In genomic region chr16:16890964-16891363, GRCh38 we compare ENCODE assay signal across 21 cellular contexts.
"Had no signal": no experiment of that assay in that cellular context is flagged by ENCODE, and none has a peak within 500 bp of the region (broad histone marks: within the 10 kb centered on the region; RNA-seq: fewer than 3 reads in every experiment).

No MANE protein-coding gene starts in this region.

- DNase-seq: activated CD4-positive, alpha-beta memory T cell treated with anti-CD3 and anti-CD28 coated beads, Interleukin-2, amount 10 ng/mL, durations not matched to agents 7 days and 5 days; activated CD4-positive, alpha-beta T cell treated with anti-CD3 and anti-CD28 coated beads for 4 hours; activated CD4-positive, CD25-positive, alpha-beta regulatory T cell; activated effector memory CD4-positive, alpha-beta T cell treated with anti-CD3 and anti-CD28 coated beads, Interleukin-2, amount 50 U/mL, for 16 hours; activated naive CD4-positive, alpha-beta T cell treated with anti-CD3 and anti-CD28 coated beads, Interleukin-2, amount 50 U/mL, for 16 hours; activated naive CD8-positive, alpha-beta T cell treated with anti-CD3 and anti-CD28 coated beads, Interleukin-2, amount 50 U/mL, for 24 hours; activated T-cell treated with anti-CD3 and anti-CD28 coated beads for 4 hours; cortex of kidney; foreskin fibroblast; lower lobe of right lung; naive thymus-derived CD8-positive, alpha-beta T cell; pancreas; psoas muscle; stimulated activated CD4-positive, alpha-beta T cell treated with anti-CD3 and anti-CD28 coated beads, Interleukin-4, amount 100 ng/mL, for 24 hours; stimulated activated naive CD4-positive, alpha-beta T cell treated with Interleukin-2 at 50 U/mL for 16 hours; T-helper 17 cell; upper lobe of left lung had no signal

- H3K4me1 ChIP-seq: lower lobe of right lung, pancreas, psoas muscle, right atrium auricular region, upper lobe of left lung had no signal

- FAIRE-seq: endometrium, pancreas had no signal

- H3K27ac ChIP-seq: cardiac muscle cell, lower lobe of right lung, pancreas, psoas muscle, right atrium auricular region, upper lobe of left lung had no signal

- H3K27me3 ChIP-seq: cardiac muscle cell, pancreas, right atrium auricular region, upper lobe of left lung had no signal

- H3K27ac Mint-ChIP-seq: activated CD4-positive, alpha-beta memory T cell treated with anti-CD3 and anti-CD28 coated beads, Interleukin-2, amount 10 ng/mL, durations not matched to agents 7 days and 5 days; activated naive CD8-positive, alpha-beta T cell treated with anti-CD3 and anti-CD28 coated beads, Interleukin-2, amount 50 U/mL, for 24 hours; T-helper 17 cell had no signal

- H3K36me3 ChIP-seq: cardiac muscle cell, lower lobe of right lung, pancreas, right atrium auricular region, upper lobe of left lung had no signal

- H3K9me3 ChIP-seq: lower lobe of right lung, pancreas, psoas muscle, right atrium auricular region, upper lobe of left lung had no signal

- H3K36me3 Mint-ChIP-seq: naive thymus-derived CD8-positive, alpha-beta T cell had no signal

- H3K4me3 Mint-ChIP-seq: activated CD4-positive, alpha-beta memory T cell treated with anti-CD3 and anti-CD28 coated beads, Interleukin-2, amount 10 ng/mL, durations not matched to agents 7 days and 5 days; activated naive CD8-positive, alpha-beta T cell treated with anti-CD3 and anti-CD28 coated beads, Interleukin-2, amount 50 U/mL, for 24 hours; naive thymus-derived CD8-positive, alpha-beta T cell; T-helper 17 cell had no signal

- H3K4me3 ChIP-seq: cardiac muscle cell, lower lobe of right lung, pancreas, psoas muscle, right atrium auricular region, upper lobe of left lung had no signal

- H3K9me3 Mint-ChIP-seq: activated CD4-positive, alpha-beta memory T cell treated with anti-CD3 and anti-CD28 coated beads, Interleukin-2, amount 10 ng/mL, durations not matched to agents 7 days and 5 days; activated naive CD8-positive, alpha-beta T cell treated with anti-CD3 and anti-CD28 coated beads, Interleukin-2, amount 50 U/mL, for 24 hours; naive thymus-derived CD8-positive, alpha-beta T cell had no signal

- H3K4me1 Mint-ChIP-seq: activated CD4-positive, alpha-beta memory T cell treated with anti-CD3 and anti-CD28 coated beads, Interleukin-2, amount 10 ng/mL, durations not matched to agents 7 days and 5 days; activated naive CD8-positive, alpha-beta T cell treated with anti-CD3 and anti-CD28 coated beads, Interleukin-2, amount 50 U/mL, for 24 hours; naive thymus-derived CD8-positive, alpha-beta T cell; T-helper 17 cell had no signal

- H3K27me3 Mint-ChIP-seq: activated CD4-positive, alpha-beta memory T cell treated with anti-CD3 and anti-CD28 coated beads, Interleukin-2, amount 10 ng/mL, durations not matched to agents 7 days and 5 days; activated naive CD8-positive, alpha-beta T cell treated with anti-CD3 and anti-CD28 coated beads, Interleukin-2, amount 50 U/mL, for 24 hours had no signal

- ATAC-seq: activated naive CD8-positive, alpha-beta T cell treated with anti-CD3 and anti-CD28 coated beads, Interleukin-2, amount 50 U/mL, for 24 hours; left lobe of liver; lower lobe of right lung; naive thymus-derived CD8-positive, alpha-beta T cell; pancreas; psoas muscle; T-helper 17 cell had no signal
